ENCODE assay signal across 9 cellular contexts in genomic region chr2:96452054-96452453, GRCh38. TPM values are rescaled to one million over a fixed set of nuclear protein-coding genes. Genes with fewer than 3 reads are reported as not detected.
"Had no signal": no experiment of that assay in that cellular context is flagged by ENCODE, and none has a peak within 500 bp of the region (broad histone marks: within the 10 kb centered on the region; RNA-seq: fewer than 3 reads in every experiment).

No MANE protein-coding gene starts in this region.

- ATAC-seq: HepG2 had no signal

- FAIRE-seq: HepG2 had no signal

- DNase-seq: GM23248, GOT3, H7, HCEC 1CT, KBM-7 had no signal

- H3K4me3 ChIP-seq: GM23248 had no signal

- H3K27ac ChIP-seq: GM23248, HL-60 had no signal

RNA-seq across cellular contexts. Expression of gene NEURL3, which starts 53.1 kb away (rescaled TPM):
- total RNA-seq: GM23248, H4, HT1080 had no signal
